In the genomic region with DNA sequence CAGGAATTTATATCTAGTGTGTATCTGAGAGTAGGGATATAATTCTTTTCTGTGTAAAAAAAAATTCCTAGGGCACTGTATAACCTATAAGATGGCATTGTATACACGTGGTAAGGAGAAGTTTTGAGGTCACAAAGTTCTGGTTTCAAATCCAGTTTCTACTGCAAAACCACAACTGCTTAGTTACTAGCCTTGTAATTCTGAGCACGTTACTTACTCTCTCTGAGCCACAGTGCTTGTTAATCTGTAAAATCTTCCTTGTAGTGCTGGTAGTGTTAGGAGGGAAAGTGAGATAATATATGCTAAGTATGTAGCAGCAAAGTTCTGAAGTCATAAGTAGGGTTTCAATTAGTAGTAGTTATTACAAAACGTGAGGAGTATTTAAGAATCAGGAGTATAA, we compare ENCODE assay signal across 30 cellular contexts.
"Had no signal": no experiment of that assay in that cellular context is flagged by ENCODE, and none has a peak within 500 bp of the region (broad histone marks: within the 10 kb centered on the region; RNA-seq: fewer than 3 reads in every experiment).

No MANE protein-coding gene starts in this region.

- H3K36me3 ChIP-seq: adrenal gland, esophagus muscularis mucosa, gastrocnemius medialis, heart left ventricle had no signal

- H3K4me3 ChIP-seq: adrenal gland, body of pancreas, esophagus muscularis mucosa, gastrocnemius medialis, heart left ventricle had no signal

- H3K4me1 ChIP-seq: adrenal gland, body of pancreas, esophagus muscularis mucosa, foreskin keratinocyte, gastrocnemius medialis, heart left ventricle had no signal

- DNase-seq: activated CD4-positive, alpha-beta memory T cell treated with anti-CD3 and anti-CD28 coated beads for 36 hours; activated CD4-positive, alpha-beta T cell treated with anti-CD3 and anti-CD28 coated beads for 36 hours; activated CD4-positive, alpha-beta T cell treated with anti-CD3 and anti-CD28 coated beads, Interleukin-2, amount 10 ng/mL, durations not matched to agents 24 days and 14 days; activated CD4-positive, CD25-positive, alpha-beta regulatory T cell; activated CD4-positive, CD25-positive, alpha-beta regulatory T cell treated with anti-CD3 and anti-CD28 coated beads, Interleukin-2, amount 50 U/mL, for 72 hours; activated CD8-positive, alpha-beta memory T cell treated with anti-CD3 and anti-CD28 coated beads, Interleukin-2, amount 10 ng/mL, durations not matched to agents 7 days and 5 days; activated CD8-positive, alpha-beta memory T cell treated with anti-CD3 and anti-CD28 coated beads, Interleukin-2, amount 50 U/mL, for 4 hours; activated CD8-positive, alpha-beta T cell treated with anti-CD3 and anti-CD28 coated beads, Interleukin-2, amount 10 ng/mL, durations not matched to agents 7 days and 5 days; activated effector memory CD4-positive, alpha-beta T cell treated with anti-CD3 and anti-CD28 coated beads, Interleukin-2, amount 50 U/mL, for 16 hours; activated naive CD4-positive, alpha-beta T cell treated with anti-CD3 and anti-CD28 coated beads for 36 hours; activated naive CD8-positive, alpha-beta T cell treated with anti-CD3 and anti-CD28 coated beads for 36 hours; activated naive CD8-positive, alpha-beta T cell treated with anti-CD3 and anti-CD28 coated beads, Interleukin-2, amount 50 U/mL, for 24 hours; activated T-cell treated with anti-CD3 and anti-CD28 coated beads, Interleukin-2, amount 50 U/mL, for 1 hour; activated T-cell treated with anti-CD3 and anti-CD28 coated beads, Interleukin-2, amount 50 U/mL, for 48 hours; adrenal gland; amygdala; aorta; body of pancreas; caudate nucleus; cortex of kidney; dermis blood vessel endothelial cell; effector CD4-positive, alpha-beta T cell; effector memory CD8-positive, alpha-beta T cell; erythroblast; foreskin keratinocyte; gastrocnemius medialis; glutamatergic neuron; heart left ventricle; T1000 had no signal

- H3K27ac ChIP-seq: adrenal gland, body of pancreas, esophagus muscularis mucosa, foreskin keratinocyte, gastrocnemius medialis, heart left ventricle had no signal

- ATAC-seq: activated CD4-positive, alpha-beta T cell treated with anti-CD3 and anti-CD28 coated beads for 36 hours; activated CD8-positive, alpha-beta memory T cell treated with anti-CD3 and anti-CD28 coated beads, Interleukin-2, amount 10 ng/mL, durations not matched to agents 7 days and 5 days; activated CD8-positive, alpha-beta T cell treated with anti-CD3 and anti-CD28 coated beads, Interleukin-2, amount 10 ng/mL, durations not matched to agents 7 days and 5 days; activated naive CD8-positive, alpha-beta T cell treated with anti-CD3 and anti-CD28 coated beads, Interleukin-2, amount 50 U/mL, for 24 hours; body of pancreas; effector memory CD8-positive, alpha-beta T cell; foreskin keratinocyte; gastrocnemius medialis; heart left ventricle had no signal

- H3K27me3 ChIP-seq: adrenal gland, body of pancreas, esophagus muscularis mucosa, foreskin keratinocyte, gastrocnemius medialis, heart left ventricle had no signal

- H3K9me3 ChIP-seq: adrenal gland, body of pancreas, esophagus muscularis mucosa, gastrocnemius medialis had no signal
